In the genomic region with DNA sequence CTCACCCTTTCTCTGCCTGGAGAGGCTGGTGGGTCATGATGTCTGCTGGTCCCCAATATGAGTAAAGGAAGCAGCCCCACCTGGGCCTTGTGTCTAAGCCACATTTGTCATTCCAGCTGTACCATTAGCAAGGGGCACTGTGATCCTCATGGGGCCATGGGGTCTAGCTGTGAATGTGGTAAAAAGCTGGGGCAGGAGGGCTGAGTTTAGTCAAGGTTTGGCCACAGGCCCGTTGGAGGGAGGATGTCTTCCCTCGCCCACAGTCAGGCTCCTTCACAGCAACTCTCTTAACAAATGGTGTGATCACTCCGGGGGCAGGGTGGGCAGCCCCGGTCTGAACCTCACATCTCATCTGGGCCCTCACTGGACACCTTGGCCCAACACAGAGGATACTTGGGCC, we compare ENCODE assay signal across 12 cellular contexts.
"Had no signal": no experiment of that assay in that cellular context is flagged by ENCODE, and none has a peak within 500 bp of the region (broad histone marks: within the 10 kb centered on the region; RNA-seq: fewer than 3 reads in every experiment).

No MANE protein-coding gene starts in this region.

- H3K27me3 ChIP-seq: gastroesophageal sphincter, upper lobe of left lung had no signal

- H3K4me3 Mint-ChIP-seq: activated CD4-positive, alpha-beta T cell treated with anti-CD3 and anti-CD28 coated beads, Interleukin-2, amount 10 ng/mL, durations not matched to agents 7 days and 5 days; activated T-cell treated with anti-CD3 and anti-CD28 coated beads, Interleukin-2, amount 50 U/mL, for 4 hours; mesothelial cell of epicardium had no signal

- H3K27me3 Mint-ChIP-seq: central memory CD8-positive, alpha-beta T cell had no signal

- DNase-seq: activated CD4-positive, alpha-beta T cell treated with anti-CD3 and anti-CD28 coated beads, Interleukin-2, amount 10 ng/mL, durations not matched to agents 7 days and 5 days; activated T-cell treated with anti-CD3 and anti-CD28 coated beads, Interleukin-2, amount 50 U/mL, for 4 hours; effector memory CD4-positive, alpha-beta T cell; stimulated activated naive CD8-positive, alpha-beta T cell treated with anti-CD3 and anti-CD28 coated beads, Interleukin-15, Interleukin-2, amounts not matched to agents 100 U/mL and 50 U/mL, for 24 hours; T-helper 9 cell; upper lobe of left lung had no signal

- H3K4me3 ChIP-seq: gastroesophageal sphincter, upper lobe of left lung had no signal

- H3K27ac ChIP-seq: epithelial cell of prostate, gastroesophageal sphincter, upper lobe of left lung had no signal

- H3K4me1 ChIP-seq: upper lobe of left lung had no signal

- H3K27ac Mint-ChIP-seq: activated CD4-positive, alpha-beta T cell treated with anti-CD3 and anti-CD28 coated beads, Interleukin-2, amount 10 ng/mL, durations not matched to agents 7 days and 5 days; mesothelial cell of epicardium; progenitor cell of endocrine pancreas had no signal

- ATAC-seq: activated T-cell treated with anti-CD3 and anti-CD28 coated beads, Interleukin-2, amount 50 U/mL, for 4 hours; gastroesophageal sphincter; right cardiac atrium; stimulated activated naive CD8-positive, alpha-beta T cell treated with anti-CD3 and anti-CD28 coated beads, Interleukin-15, Interleukin-2, amounts not matched to agents 100 U/mL and 50 U/mL, for 24 hours had no signal

- H3K9me3 Mint-ChIP-seq: activated CD4-positive, alpha-beta T cell treated with anti-CD3 and anti-CD28 coated beads, Interleukin-2, amount 10 ng/mL, durations not matched to agents 7 days and 5 days; activated T-cell treated with anti-CD3 and anti-CD28 coated beads, Interleukin-2, amount 50 U/mL, for 4 hours; central memory CD8-positive, alpha-beta T cell had no signal

- H3K9me3 ChIP-seq: gastroesophageal sphincter, upper lobe of left lung had no signal

- H3K36me3 ChIP-seq: gastroesophageal sphincter, upper lobe of left lung had no signal

- H3K36me3 Mint-ChIP-seq: mesothelial cell of epicardium had no signal
